Comparison of ENCODE assay signal across 9 cellular contexts in the genomic region with DNA sequence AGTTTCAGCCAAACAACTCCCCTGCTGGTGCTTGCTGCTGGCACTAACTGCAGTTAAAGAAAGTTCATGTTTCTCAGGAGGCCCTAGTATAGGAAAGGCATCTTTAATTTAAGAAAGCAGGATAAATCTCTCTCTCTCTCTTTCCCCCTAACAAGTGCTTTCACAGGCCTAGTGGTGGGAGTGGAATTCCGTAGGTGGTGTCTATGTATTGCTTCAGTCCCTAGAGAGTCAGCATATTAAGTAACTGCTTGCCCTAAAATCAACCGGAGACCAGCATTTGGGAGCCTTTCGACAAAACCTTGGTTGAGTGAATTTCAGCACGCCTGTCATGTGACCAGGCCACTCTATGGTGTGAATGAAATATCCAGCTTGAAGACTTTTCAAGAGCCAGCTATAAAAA.
DNase-seq lines count a peak whose midpoint lies in the region; ATAC-seq and TF ChIP-seq lines count a peak whose summit lies in the region.
"Had no signal": no experiment of that assay in that cellular context is flagged by ENCODE, and none has a peak within 500 bp of the region (broad histone marks: within the 10 kb centered on the region; RNA-seq: fewer than 3 reads in every experiment).

No MANE protein-coding gene starts in this region.

- H3K36me3 ChIP-seq in endodermal cell (ENCODE audit: control insufficient read depth, insufficient read depth, low read length): no peaks in the 10 kb centered on the region
- H3K36me3 ChIP-seq in muscle layer of duodenum (ENCODE audit: control insufficient read depth in 1 of 2, insufficient read depth in 2 of 2, low read length in 2 of 2): no peaks in the 10 kb centered on the region
- H3K36me3 ChIP-seq in upper lobe of left lung: no peaks in the 10 kb centered on the region

- H3K4me1 Mint-ChIP-seq in endodermal cell: peaks cover 38% of the 10 kb centered on the region
- peaks cover 8% of the 10 kb centered on the region for H3K4me1 Mint-ChIP-seq in glutamatergic neuron (ENCODE audit: low read depth, unreplicated experiment)
- H3K4me1 Mint-ChIP-seq in natural killer cell: peaks cover 5 to 14% of the 10 kb centered on the region in 2 donors

- TF ChIP-seq EP300 in upper lobe of left lung (IDR thresholded peaks at IDR 0.05): no peak

- ATAC-seq in upper lobe of left lung (ENCODE audit: low FRiP score in 2 of 2) (peak; percentile 49 to 73), HG02981 (IDR thresholded peaks at IDR 0.05; ENCODE audit: unreplicated experiment) (no peak), natural killer cell (no peak)

- H3K4me3 Mint-ChIP-seq in endodermal cell (no peak overlapping the region), glutamatergic neuron (ENCODE audit: unreplicated experiment) (no peak overlapping the region), natural killer cell (no peak overlapping the region)

- WGBS in endodermal cell (ENCODE audit: insufficient coverage in 1 of 2, insufficient read length in 1 of 2), 2 experiments: 43 to 69% methylated on average over 3 to 4 of the region's 4 CpGs
- WGBS in upper lobe of left lung, 2 donors: 36 to 53% methylated on average over 4 of the region's 4 CpGs

- no peaks in the 10 kb centered on the region for H3K27me3 Mint-ChIP-seq in endodermal cell (ENCODE audit: insufficient read depth)
- H3K27me3 Mint-ChIP-seq in glutamatergic neuron (ENCODE audit: unreplicated experiment): no peaks in the 10 kb centered on the region
- no peaks in the 10 kb centered on the region for H3K27me3 Mint-ChIP-seq in natural killer cell (ENCODE audit: low read depth in 2 of 2)

- peak; percentile 20 for TF ChIP-seq CTCF in endodermal cell (conservative IDR thresholded peaks at IDR 0.05)
- TF ChIP-seq CTCF in upper lobe of left lung (IDR thresholded peaks at IDR 0.05): no peak
- TF ChIP-seq CTCF in glutamatergic neuron (IDR thresholded peaks at IDR 0.05; ENCODE audit: partially characterized antibody, unreplicated experiment): no peak
- no peak for TF ChIP-seq CTCF in natural killer cell (IDR thresholded peaks at IDR 0.05)
- no peak for TF ChIP-seq CTCF in GM10266 (IDR thresholded peaks at IDR 0.05; ENCODE audit: control insufficient read depth, insufficient read depth, low read depth, missing control alignments)

- H3K4me3 ChIP-seq in endodermal cell (ENCODE audit: low read length) (no peak overlapping the region), muscle layer of duodenum (ENCODE audit: low read depth in 1 of 2, low read length in 2 of 2) (no peak overlapping the region), upper lobe of left lung (no peak overlapping the region)

- H3K36me3 Mint-ChIP-seq in endodermal cell (ENCODE audit: low read depth) (no peaks in the 10 kb centered on the region), glutamatergic neuron (ENCODE audit: unreplicated experiment) (no peaks in the 10 kb centered on the region), natural killer cell (no peaks in the 10 kb centered on the region)

- H3K27me3 ChIP-seq in endodermal cell (ENCODE audit: control insufficient read depth, insufficient read depth, low read length, poor library complexity, severe bottlenecking) (no peaks in the 10 kb centered on the region), muscle layer of duodenum (ENCODE audit: low read depth, low read length) (no peaks in the 10 kb centered on the region), upper lobe of left lung (no peaks in the 10 kb centered on the region)

- H3K27ac Mint-ChIP-seq in endodermal cell (peak overlapping the region; percentile 3), glutamatergic neuron (ENCODE audit: unreplicated experiment) (no peak overlapping the region), natural killer cell (no peak overlapping the region)

- TF ChIP-seq POLR2A in upper lobe of left lung (IDR thresholded peaks at IDR 0.05): no peak

- peaks cover 28% of the 10 kb centered on the region for H3K4me1 ChIP-seq in endodermal cell (ENCODE audit: control insufficient read depth, insufficient read depth, low read length)
- peaks cover 0 to 9% of the 10 kb centered on the region in 2 donors for H3K4me1 ChIP-seq in muscle layer of duodenum (ENCODE audit: control insufficient read depth in 1 of 2, insufficient read depth in 2 of 2, low read length in 2 of 2)
- H3K4me1 ChIP-seq in upper lobe of left lung: peaks cover 16 to 26% (median 18%) of the 10 kb centered on the region in 4 donors

- no peak overlapping the region for H3K9ac ChIP-seq in endodermal cell (ENCODE audit: extremely low read depth, low read length, poor library complexity, severe bottlenecking)

- intact Hi-C loops in natural killer cell (cut with micrococcal nuclease): no loop called here

- DNase-seq in NCI-H2171 (lab: John Stamatoyannopoulos, UW) (peak; percentile 2), endodermal cell (peak; percentile 46), upper lobe of left lung (peak in 1 of 2 donors; percentile 72), glutamatergic neuron (no peak), natural killer cell (no peak), GM10266 (ENCODE audit: extremely low spot score) (no peak)
- DNase-seq: activated CD8-positive, alpha-beta memory T cell treated with anti-CD3 and anti-CD28 coated beads, Interleukin-2, amount 50 U/mL, for 4 hours had no signal

- H3K9me3 ChIP-seq in endodermal cell (ENCODE audit: control insufficient read depth, low read length) (no peaks in the 10 kb centered on the region), muscle layer of duodenum (ENCODE audit: control insufficient read depth in 1 of 2, low read length in 2 of 2) (peaks cover 0 to 2% of the 10 kb centered on the region in 2 donors), upper lobe of left lung (no peaks in the 10 kb centered on the region)

- H3K9me3 Mint-ChIP-seq in endodermal cell (peaks cover 4% of the 10 kb centered on the region), glutamatergic neuron (ENCODE audit: unreplicated experiment) (no peaks in the 10 kb centered on the region), natural killer cell (no peaks in the 10 kb centered on the region)

- H3K27ac ChIP-seq in endodermal cell (ENCODE audit: low read depth, low read length) (no peak overlapping the region), muscle layer of duodenum (ENCODE audit: low read length) (peak overlapping the region; percentile 32), upper lobe of left lung (peak overlapping the region in 3 of 4 donors; percentile 0 to 49 (median 34))

Comparison
In these comparisons a context has a peak if more than half of its experiments do, and no peak if none do; other contexts are left out.
1. DNase-seq: peak in NCI-H2171 (single experiment) and endodermal cell (single experiment); none in glutamatergic neuron (single experiment), natural killer cell (single experiment) and GM10266 (single experiment).
2. ATAC-seq: peak in upper lobe of left lung (2 of 2); none in HG02981 (single experiment) and natural killer cell (0 of 3).